11 cellular contexts compared by ENCODE assay signal in genomic region chr20:49283176-49283702, GRCh38. TPM values are rescaled to one million over a fixed set of nuclear protein-coding genes. Genes with fewer than 3 reads are reported as not detected.
DNase-seq lines count a peak whose midpoint lies in the region; ATAC-seq and TF ChIP-seq lines count a peak whose summit lies in the region.
"Had no signal": no experiment of that assay in that cellular context is flagged by ENCODE, and none has a peak within 500 bp of the region (broad histone marks: within the 10 kb centered on the region; RNA-seq: fewer than 3 reads in every experiment).

No MANE protein-coding gene starts in this region.

- POLR2A ChIA-PET in AG04449 (lab: Yijun Ruan, JAX): interaction anchor here (1.4 to 5.6 kb wide), 2 partner anchors 8 to 20 kb away, joined by 4 to 37 read pairs; no protein-coding TSS in a partner anchor

- no peak overlapping the region for H4K8ac ChIP-seq in H9 (replicated peaks; ENCODE audit: insufficient read length, low read depth, low read length)

- H3K23ac ChIP-seq in H9 (ENCODE audit: insufficient read length, low read depth, low read length): no peak overlapping the region

- no peak overlapping the region for H2BK20ac ChIP-seq in H9 (ENCODE audit: low read depth, low read length, poor library complexity, severe bottlenecking)

- H3K9me3 Mint-ChIP-seq in H9: peaks cover 24 to 36% of the 10 kb centered on the region in 2 experiments
- H3K9me3 Mint-ChIP-seq in activated T-cell treated with anti-CD3 and anti-CD28 coated beads, Interleukin-2, amount 50 U/mL, for 72 hours: peaks cover 5 to 20% of the 10 kb centered on the region in 2 donors

- H3K27me3 Mint-ChIP-seq in H9 (ENCODE audit: low read depth): peaks cover 19% of the 10 kb centered on the region
- no peaks in the 10 kb centered on the region for H3K27me3 Mint-ChIP-seq in activated T-cell treated with anti-CD3 and anti-CD28 coated beads, Interleukin-2, amount 50 U/mL, for 72 hours (ENCODE audit: low read depth)

- H4K20me1 ChIP-seq in H9 (ENCODE audit: control insufficient read depth, insufficient read depth, insufficient read length): no peaks in the 10 kb centered on the region

- H3K9me3 ChIP-seq in H9 (ENCODE audit: control insufficient read depth, low read depth, low read length) (no peaks in the 10 kb centered on the region), iPS-18a (ENCODE audit: control insufficient read depth, low read depth, low read length) (peaks cover 14% of the 10 kb centered on the region), spleen (peaks cover 15 to 87% (median 82%) of the 10 kb centered on the region in 8 donors), sigmoid colon (peaks cover 20 to 25% (median 21%) of the 10 kb centered on the region in 4 donors), Peyer's patch (peaks cover 0 to 49% (median 21%) of the 10 kb centered on the region in 4 donors)

- no peak overlapping the region for H4K5ac ChIP-seq in H9 (ENCODE audit: insufficient read length, low read depth, low read length)

- TF ChIP-seq CTCF in AG04449 (IDR thresholded peaks at IDR 0.05; ENCODE audit: insufficient read depth, low read length, missing control alignments) (no peak), H9 (conservative IDR thresholded peaks at IDR 0.05) (no peak), spleen (IDR thresholded peaks at IDR 0.05 in 8 of 11, conservative IDR thresholded peaks at IDR 0.05 in 3 of 11) (no peak), sigmoid colon (IDR thresholded peaks at IDR 0.05) (no peak), Peyer's patch (IDR thresholded peaks at IDR 0.05) (no peak)

- H3K14ac ChIP-seq in H9 (ENCODE audit: insufficient read depth, low read length): no peak overlapping the region

- no peak overlapping the region for H2BK5ac ChIP-seq in H9 (ENCODE audit: insufficient read length, low read length)

- intact Hi-C loops in spleen (cut with DNase I; ENCODE audit: low total_unique reads): no loop called here
- intact Hi-C loops in sigmoid colon (cut with DNase I): no loop called here

- H3K27ac ChIP-seq in H9 (ENCODE audit: insufficient read length, low read depth, low read length): peak overlapping the region; percentile 51
- peak overlapping the region; percentile 3 for H3K27ac ChIP-seq in iPS-18a (ENCODE audit: low read length)
- H3K27ac ChIP-seq in spleen: peak overlapping the region in 3 of 8 donors; percentile 97 to 99 (median 97)
- H3K27ac ChIP-seq in sigmoid colon: no peak overlapping the region
- H3K27ac ChIP-seq in Peyer's patch: no peak overlapping the region
- H3K27ac ChIP-seq: uterus had no signal

- no peak overlapping the region for H3K4ac ChIP-seq in H9 (ENCODE audit: low read depth, low read length)

- H3K4me3 Mint-ChIP-seq in H9: peak overlapping the region; percentile 99
- H3K4me3 Mint-ChIP-seq in activated T-cell treated with anti-CD3 and anti-CD28 coated beads, Interleukin-2, amount 50 U/mL, for 72 hours: peak overlapping the region; percentile 93 to 100

- H3K9ac ChIP-seq in H9 (ENCODE audit: extremely low read depth, insufficient read length, low read length): peak overlapping the region; percentile 99
- peak overlapping the region; percentile 98 for H3K9ac ChIP-seq in iPS-18a (ENCODE audit: low read length)

- no peak overlapping the region for H2BK120ac ChIP-seq in H9 (ENCODE audit: low read depth, low read length, poor library complexity, severe bottlenecking)

- H3T11ph ChIP-seq in H9 (ENCODE audit: low read length): no peak overlapping the region

- H3K36me3 ChIP-seq in iPS-18a (ENCODE audit: control insufficient read depth, low read depth, low read length): peaks cover 94% of the 10 kb centered on the region
- H3K36me3 ChIP-seq in spleen: peaks cover 20 to 94% (median 88%) of the 10 kb centered on the region in 6 donors
- peaks cover 54 to 88% (median 81%) of the 10 kb centered on the region in 4 donors for H3K36me3 ChIP-seq in sigmoid colon
- H3K36me3 ChIP-seq in Peyer's patch: peaks cover 0 to 89% (median 13%) of the 10 kb centered on the region in 3 donors
- H3K36me3 ChIP-seq: uterus had no signal

- H3K27ac Mint-ChIP-seq in H9: peak overlapping the region; percentile 82 to 99 (median 97)
- peak overlapping the region; percentile 84 for H3K27ac Mint-ChIP-seq in activated T-cell treated with anti-CD3 and anti-CD28 coated beads, Interleukin-2, amount 50 U/mL, for 72 hours

- TF ChIP-seq POLR2A in spleen (IDR thresholded peaks at IDR 0.05) (no peak), sigmoid colon (IDR thresholded peaks at IDR 0.05) (no peak), Peyer's patch (IDR thresholded peaks at IDR 0.05) (no peak)

- H3K27me3 ChIP-seq in H9 (ENCODE audit: insufficient read depth, low read length) (no peaks in the 10 kb centered on the region), iPS-18a (ENCODE audit: control insufficient read depth, insufficient read depth, low read length) (no peaks in the 10 kb centered on the region), spleen (replicated peaks in 1 of 7) (no peaks in the 10 kb centered on the region), sigmoid colon (no peaks in the 10 kb centered on the region), Peyer's patch (no peaks in the 10 kb centered on the region)
- H3K27me3 ChIP-seq: uterus had no signal

- H2BK15ac ChIP-seq in H9 (ENCODE audit: low read depth, low read length): no peak overlapping the region

- peaks cover 67 to 80% of the 10 kb centered on the region in 2 experiments for H3K4me1 Mint-ChIP-seq in H9
- H3K4me1 Mint-ChIP-seq in activated T-cell treated with anti-CD3 and anti-CD28 coated beads, Interleukin-2, amount 50 U/mL, for 72 hours (ENCODE audit: low read depth): peaks cover 85% of the 10 kb centered on the region

- WGBS in H9 (ENCODE audit: extremely low coverage, insufficient read length, low lambda C conversion rate): no CpG with 5 or more reads among the region's 9 CpGs
- 77 to 91% (median 80%) methylated on average over 9 of the region's 9 CpGs for WGBS in spleen, 5 donors
- WGBS in sigmoid colon, 2 donors: 87 to 92% methylated on average over 9 of the region's 9 CpGs

- peaks cover 96 to 100% (median 100%) of the 10 kb centered on the region in 3 experiments for H3K36me3 Mint-ChIP-seq in H9 (ENCODE audit: insufficient read depth in 1 of 3, low read depth in 3 of 3)
- peaks cover 79 to 95% of the 10 kb centered on the region in 2 donors for H3K36me3 Mint-ChIP-seq in activated T-cell treated with anti-CD3 and anti-CD28 coated beads, Interleukin-2, amount 50 U/mL, for 72 hours (ENCODE audit: insufficient read depth in 2 of 2)

- H3K18ac ChIP-seq in H9 (ENCODE audit: insufficient read length, low read depth, low read length): no peak overlapping the region

- no peak overlapping the region for H2BK12ac ChIP-seq in H9 (ENCODE audit: insufficient read length, low read depth, low read length)

- CTCF ChIA-PET in AG04449 (lab: Yijun Ruan, JAX): interaction anchor here (1.2 to 1.7 kb wide), 2 partner anchors 12 to 37 kb away, joined by 3 to 4 read pairs; no protein-coding TSS in a partner anchor

- H3K79me2 ChIP-seq in H9 (ENCODE audit: insufficient read depth, low read length): peaks cover 68% of the 10 kb centered on the region

- H3K4me3 ChIP-seq in AG04449 (ENCODE audit: low read depth, low read length) (peak overlapping the region; percentile 7; the same call in 1 of the 2 replicates), iPS-18a (ENCODE audit: low read length) (peak overlapping the region; percentile 100), spleen (peak overlapping the region in 3 of 8 donors; percentile 63 to 88 (median 80)), sigmoid colon (no peak overlapping the region), Peyer's patch (no peak overlapping the region)
- H3K4me3 ChIP-seq: uterus had no signal

- H2AFZ ChIP-seq in H9 (ENCODE audit: low read length): no peak overlapping the region

- H3K56ac ChIP-seq in H9 (ENCODE audit: insufficient read length, low read depth, low read length): no peak overlapping the region

- H2AK5ac ChIP-seq in H9 (ENCODE audit: insufficient read length, low read length): no peak overlapping the region

- peak overlapping the region; percentile 100 for H3K4me2 ChIP-seq in H9 (ENCODE audit: insufficient read depth, insufficient read length, low read length)

- DNase-seq in AG04449 (ENCODE audit: low read depth, low spot score) (no peak), H9 (no peak), spleen (no peak), sigmoid colon (no peak), cortex of kidney (lab: John Stamatoyannopoulos, UW) (no peak), Peyer's patch (no peak)
- DNase-seq in activated T-cell treated with anti-CD3 and anti-CD28 coated beads, Interleukin-2, amount 50 U/mL, for 72 hours: no peak
- DNase-seq: islet precursor cell, KG1, uterus had no signal

- no peaks in the 10 kb centered on the region for H3K4me1 ChIP-seq in H9 (ENCODE audit: insufficient read depth, low read length)
- H3K4me1 ChIP-seq in iPS-18a (ENCODE audit: control insufficient read depth, low read depth, low read length): peaks cover 23% of the 10 kb centered on the region
- peaks cover 11 to 94% (median 57%) of the 10 kb centered on the region in 6 donors for H3K4me1 ChIP-seq in spleen
- H3K4me1 ChIP-seq in sigmoid colon: peaks cover 0 to 47% (median 39%) of the 10 kb centered on the region in 4 donors
- H3K4me1 ChIP-seq in Peyer's patch: peaks cover 0 to 13% (median 4%) of the 10 kb centered on the region in 4 donors

- no peak overlapping the region for H4K91ac ChIP-seq in H9 (ENCODE audit: insufficient read length, low read depth, low read length)

- H3K23me2 ChIP-seq in H9 (ENCODE audit: insufficient read length, low read depth, low read length, poor library complexity, severe bottlenecking): peaks cover 32% of the 10 kb centered on the region

- no peak for ATAC-seq in activated T-cell treated with anti-CD3 and anti-CD28 coated beads, Interleukin-2, amount 50 U/mL, for 72 hours (replicated peaks in 1 of 2)

- no peak for TF ChIP-seq EP300 in sigmoid colon (IDR thresholded peaks at IDR 0.05)

- no peaks in the 10 kb centered on the region for H3K79me1 ChIP-seq in H9 (ENCODE audit: insufficient read depth, low read depth, low read length, poor library complexity, severe bottlenecking)

RNA-seq across cellular contexts. Expression of gene ZNFX1, which starts 5.4 kb away (rescaled TPM):
- 12.8 and 13.3 TPM in 2 replicates for total RNA-seq in H9 (2021)
- total RNA-seq in activated T-cell treated with anti-CD3 and anti-CD28 coated beads, Interleukin-2, amount 50 U/mL, for 72 hours: 10 to 100 TPM; 37.8 to 48.8 TPM
- 10 to 100 TPM; 48.0 to 68.9 (median 54.9) TPM for total RNA-seq in spleen
- 10 to 100 TPM in 1 of 3 donors, 1 to 10 TPM in 2; 5.8 to 11.9 (median 6.6) TPM for polyA plus RNA-seq in spleen
- 10 to 100 TPM; 25.7 to 32.1 (median 29.6) TPM for total RNA-seq in sigmoid colon
- polyA plus RNA-seq in sigmoid colon: 10 to 100 TPM in 1 of 3 donors, 1 to 10 TPM in 2; 7.2 to 20.2 (median 9.5) TPM
- 10 to 100 TPM; 33.4 to 40.3 (median 36.4) TPM for total RNA-seq in Peyer's patch

Comparison
In these comparisons a context has a peak if more than half of its experiments do, and no peak if none do; other contexts are left out.
1. H3K4me3 ChIP-seq: peak in AG04449 (single experiment) and iPS-18a (single experiment); none in sigmoid colon (0 of 4) and Peyer's patch (0 of 4).
2. H3K27ac ChIP-seq: peak in H9 (single experiment) and iPS-18a (single experiment); none in sigmoid colon (0 of 4) and Peyer's patch (0 of 4).